9 cellular contexts compared by ENCODE assay signal in the genomic region with DNA sequence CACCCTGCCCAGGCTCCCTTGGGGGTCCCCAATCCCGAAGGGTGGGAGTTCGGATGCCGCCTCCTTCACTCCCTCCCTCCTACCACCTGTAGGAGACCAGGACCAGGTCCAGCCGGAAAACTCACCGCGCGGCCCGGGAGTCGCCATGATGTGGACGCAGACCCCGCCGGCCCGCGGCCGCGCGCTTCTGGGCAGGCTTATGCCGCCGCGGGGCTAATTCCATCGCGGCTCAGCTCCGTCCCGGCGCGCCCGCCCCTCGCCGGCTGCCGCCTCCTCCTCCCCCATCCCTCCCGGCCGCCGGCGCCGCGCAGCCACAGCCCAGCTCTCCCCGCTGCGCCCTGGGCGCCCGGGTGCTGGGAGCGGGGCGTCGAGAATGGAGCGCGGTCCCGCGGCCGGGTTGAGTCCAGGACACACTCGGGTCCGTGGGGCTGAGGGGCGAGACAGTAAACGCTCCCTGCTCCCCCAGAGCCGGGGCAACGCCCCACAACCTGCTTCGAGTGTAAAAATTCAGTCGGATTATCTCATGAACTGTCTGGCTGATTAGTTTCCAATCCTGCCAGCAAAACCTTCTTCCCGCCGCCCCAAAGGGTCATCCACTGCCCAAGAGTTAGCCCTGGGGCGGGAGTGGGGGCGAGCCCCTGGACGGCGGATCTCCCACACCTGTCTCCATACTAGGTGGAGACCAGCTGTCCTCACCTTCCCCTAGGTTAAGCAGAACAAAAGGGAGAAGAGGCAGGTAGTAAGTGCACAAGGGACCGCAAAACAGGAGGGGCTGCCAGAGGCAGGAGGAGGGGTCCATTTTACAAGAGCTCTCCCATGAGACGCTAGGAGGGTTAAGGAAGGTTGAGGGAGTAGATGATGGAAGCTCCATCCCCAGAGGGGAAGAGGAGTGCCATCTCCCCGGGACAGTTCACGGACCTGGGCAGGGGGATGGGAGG. TPM values are rescaled to one million over a fixed set of nuclear protein-coding genes. Genes with fewer than 3 reads are reported as not detected.
DNase-seq lines count a peak whose midpoint lies in the region; ATAC-seq, FAIRE-seq and TF ChIP-seq lines count a peak whose summit lies in the region.
"Had no signal": no experiment of that assay in that cellular context is flagged by ENCODE, and none has a peak within 500 bp of the region (broad histone marks: within the 10 kb centered on the region; RNA-seq: fewer than 3 reads in every experiment).

TSS of gene ANO2 (minus strand) at position 189 of the 938 bp plus-strand sequence. CDS start at position 147, 42 bp downstream.

- H3K79me2 ChIP-seq in MM.1S (ENCODE audit: low read length): no peaks in the 10 kb centered on the region
- H3K79me2 ChIP-seq in keratinocyte (ENCODE audit: control insufficient read depth, insufficient read depth, low read length): no peaks in the 10 kb centered on the region

- intact Hi-C loops in MCF 10A (cut with micrococcal nuclease): no loop called here
- intact Hi-C loops in testis (cut with DNase I; ENCODE audit: low total_unique reads): no loop called here
- intact Hi-C loops in activated CD4-positive, alpha-beta T cell treated with anti-CD3 and anti-CD28 coated beads for 36 hours (cut with DNase I, micrococcal nuclease): no loop called here

- no peaks in the 10 kb centered on the region for H3K9me2 ChIP-seq in MM.1S (replicated peaks; ENCODE audit: insufficient read depth, low read length)

- no peaks in the 10 kb centered on the region for H3K9me3 Mint-ChIP-seq in MCF 10A (ENCODE audit: unreplicated experiment)
- H3K9me3 Mint-ChIP-seq in activated CD4-positive, alpha-beta T cell treated with anti-CD3 and anti-CD28 coated beads for 36 hours (ENCODE audit: low read depth): no peaks in the 10 kb centered on the region

- DNase-seq in MM.1S: peak; percentile 12
- no peak for DNase-seq in MCF 10A (ENCODE audit: unreplicated experiment)
- DNase-seq in keratinocyte (ENCODE audit: low read depth, low spot score): no peak
- DNase-seq in testis: peak; percentile 28
- DNase-seq in activated naive CD4-positive, alpha-beta T cell treated with anti-CD3 and anti-CD28 coated beads, Interleukin-2, amount 50 U/mL, for 16 hours: no peak
- DNase-seq in inferior parietal cortex (ENCODE audit: extremely low spot score): no peak
- no peak for DNase-seq in activated CD4-positive, alpha-beta T cell treated with anti-CD3 and anti-CD28 coated beads for 36 hours

- no peaks in the 10 kb centered on the region for H3F3A ChIP-seq in MM.1S (ENCODE audit: insufficient read depth, low read length)

- H3K4me1 Mint-ChIP-seq in MCF 10A (ENCODE audit: insufficient read depth, unreplicated experiment): peaks cover 4% of the 10 kb centered on the region
- peaks cover 1% of the 10 kb centered on the region for H3K4me1 Mint-ChIP-seq in activated CD4-positive, alpha-beta T cell treated with anti-CD3 and anti-CD28 coated beads for 36 hours

- H2AFZ ChIP-seq in MM.1S (ENCODE audit: low read length) (peak within 1 kb of the TSS; percentile 78), keratinocyte (ENCODE audit: control insufficient read depth, low read length) (no peak within 1 kb of the TSS)

- H3K9ac ChIP-seq in MM.1S (ENCODE audit: low read length): no peak within 1 kb of the TSS
- no peak within 1 kb of the TSS for H3K9ac ChIP-seq in keratinocyte (ENCODE audit: control insufficient read depth, extremely low read depth, insufficient read depth, low read length)

- no TSS peak for BruUV-seq in MCF 10A (replicated peaks; lab: Mats Ljungman, UMichigan)

- no peak within 1 kb of the TSS for H3K27ac ChIP-seq in MM.1S (ENCODE audit: low read length)
- no peak within 1 kb of the TSS for H3K27ac ChIP-seq in keratinocyte (ENCODE audit: control insufficient read depth, insufficient read depth, low read length)
- peak within 1 kb of the TSS in 1 of 2 donors; percentile 36 for H3K27ac ChIP-seq in testis
- H3K27ac ChIP-seq: HL-60 had no signal

- H3K27me3 ChIP-seq in MM.1S (replicated peaks; ENCODE audit: insufficient read depth, low read length) (peaks cover 22% of the 10 kb centered on the region), keratinocyte (ENCODE audit: control insufficient read depth, extremely low read depth, insufficient read depth, low read length) (peaks cover 44% of the 10 kb centered on the region), testis (no peaks in the 10 kb centered on the region)

- POLR2A ChIA-PET in MCF 10A (lab: Yijun Ruan, JAX): no interaction called here
- POLR2A ChIA-PET in activated CD4-positive, alpha-beta T cell treated with anti-CD3 and anti-CD28 coated beads for 36 hours (lab: Charles Lee): no interaction called here

- no peaks in the 10 kb centered on the region for H3K36me3 Mint-ChIP-seq in MCF 10A (ENCODE audit: insufficient read depth, unreplicated experiment)
- H3K36me3 Mint-ChIP-seq in activated CD4-positive, alpha-beta T cell treated with anti-CD3 and anti-CD28 coated beads for 36 hours (ENCODE audit: low read depth): no peaks in the 10 kb centered on the region

- H3K4me2 ChIP-seq in MM.1S (ENCODE audit: low read depth, low read length) (peak within 1 kb of the TSS; percentile 90), keratinocyte (ENCODE audit: control insufficient read depth, extremely low read depth, insufficient read depth, low read depth, low read length) (peak within 1 kb of the TSS; percentile 60)

- no peaks in the 10 kb centered on the region for H4K20me1 ChIP-seq in MM.1S (ENCODE audit: insufficient read depth, low read length)
- no peaks in the 10 kb centered on the region for H4K20me1 ChIP-seq in keratinocyte (ENCODE audit: control insufficient read depth, extremely low read depth, insufficient read depth, low read length)

- H3K36me3 ChIP-seq in MM.1S (replicated peaks; ENCODE audit: insufficient read depth, low read length): no peaks in the 10 kb centered on the region
- no peaks in the 10 kb centered on the region for H3K36me3 ChIP-seq in keratinocyte (ENCODE audit: control insufficient read depth in 2 of 2, extremely low read depth in 1 of 2, insufficient read depth in 2 of 2, low read length in 2 of 2)
- H3K36me3 ChIP-seq in testis (ENCODE audit: low read depth, missing control alignments): no peaks in the 10 kb centered on the region

- CTCF ChIA-PET in MCF 10A (lab: Yijun Ruan, JAX): no interaction called here
- CTCF ChIA-PET in activated CD4-positive, alpha-beta T cell treated with anti-CD3 and anti-CD28 coated beads for 36 hours (lab: Charles Lee): interaction anchor here (0.6 kb wide), 1 partner anchor 258 kb away, joined by 3 read pairs; no protein-coding TSS in a partner anchor

- H3K4me3 ChIP-seq in MM.1S (ENCODE audit: low read length): peak within 1 kb of the TSS; percentile 51
- H3K4me3 ChIP-seq in keratinocyte (ENCODE audit: control insufficient read depth in 2 of 3, extremely low read depth in 1 of 3, insufficient read depth in 2 of 3, low read depth in 1 of 3, low read length in 3 of 3): peak within 1 kb of the TSS; percentile 12 to 31 (median 21)
- peak within 1 kb of the TSS; percentile 49 to 61 for H3K4me3 ChIP-seq in testis

- no peak for TF ChIP-seq POLR2A in testis (IDR thresholded peaks at IDR 0.05)

- H3K9me1 ChIP-seq in keratinocyte (ENCODE audit: control insufficient read depth, extremely low read depth, insufficient read depth, low read length): no peaks in the 10 kb centered on the region

- no peak for FAIRE-seq in keratinocyte (lab: Jason Lieb, UNC)

- no peak for ATAC-seq in HG03457 (IDR thresholded peaks at IDR 0.05; ENCODE audit: unreplicated experiment)
- no peak for ATAC-seq in activated CD4-positive, alpha-beta T cell treated with anti-CD3 and anti-CD28 coated beads for 36 hours

- no peak within 1 kb of the TSS for H3K27ac Mint-ChIP-seq in MCF 10A (ENCODE audit: low read depth, unreplicated experiment)
- no peak within 1 kb of the TSS for H3K27ac Mint-ChIP-seq in activated CD4-positive, alpha-beta T cell treated with anti-CD3 and anti-CD28 coated beads for 36 hours

- no peaks in the 10 kb centered on the region for H3K9me3 ChIP-seq in MM.1S (replicated peaks; ENCODE audit: insufficient read depth, low read length)
- no peaks in the 10 kb centered on the region for H3K9me3 ChIP-seq in keratinocyte (ENCODE audit: control insufficient read depth, low read depth, low read length)
- no peaks in the 10 kb centered on the region for H3K9me3 ChIP-seq in testis

- peaks cover 77% of the 10 kb centered on the region for H3K27me3 Mint-ChIP-seq in MCF 10A (ENCODE audit: insufficient read depth, unreplicated experiment)
- H3K27me3 Mint-ChIP-seq in activated CD4-positive, alpha-beta T cell treated with anti-CD3 and anti-CD28 coated beads for 36 hours: peaks cover 57% of the 10 kb centered on the region

- no peak for TF ChIP-seq CTCF in MM.1S (IDR thresholded peaks at IDR 0.05; ENCODE audit: low read length)
- no peak for TF ChIP-seq CTCF in MCF 10A (IDR thresholded peaks at IDR 0.05; ENCODE audit: unreplicated experiment)
- no peak for TF ChIP-seq CTCF in keratinocyte (optimal IDR thresholded peaks at IDR 0.05 in 1 of 3, IDR thresholded peaks at IDR 0.05 in 1 of 3, conservative IDR thresholded peaks at IDR 0.05 in 1 of 3; ENCODE audit: extremely low read depth in 1 of 3, insufficient read depth in 2 of 3, low read length in 3 of 3)
- TF ChIP-seq CTCF in testis (IDR thresholded peaks at IDR 0.05): no peak

- dilution Hi-C loops in keratinocyte (cut with MboI; ENCODE audit: extremely low pct_ligation_motif_present, low sequenced_read_pairs): no loop called here

- WGBS in testis, 2 donors: 13 to 16% methylated on average over 19 to 59 of the region's 66 CpGs

- H3K4me1 ChIP-seq in MM.1S (ENCODE audit: low read length) (no peaks in the 10 kb centered on the region), keratinocyte (ENCODE audit: control insufficient read depth, extremely low read depth, insufficient read depth, low read length) (no peaks in the 10 kb centered on the region), testis (no peaks in the 10 kb centered on the region)

- H3K4me3 Mint-ChIP-seq in MCF 10A (ENCODE audit: unreplicated experiment): peak within 1 kb of the TSS; percentile 35
- H3K4me3 Mint-ChIP-seq in activated CD4-positive, alpha-beta T cell treated with anti-CD3 and anti-CD28 coated beads for 36 hours: no peak within 1 kb of the TSS

RNA-seq across cellular contexts. Expression of gene ANO2, which starts in this region (rescaled TPM):
- not detected in 2 replicates for total RNA-seq in MCF 10A (2022)
- 0.14 to 0.44 TPM (median 0.28 TPM) in 3 replicates for polyA plus RNA-seq in keratinocyte
- polyA plus RNA-seq in keratinocyte (2011; ENCODE audit: low read depth): not detected
- 0.52 and 0.77 TPM in 2 replicates for polyA plus RNA-seq in keratinocyte (2011; cell fraction: cytosol; rRNA removed)
- 0.43 and 0.61 TPM in 2 replicates for polyA plus RNA-seq in keratinocyte (2011; cell fraction: nucleus; rRNA removed)
- 0.37 TPM in 1 of 2 replicates, not detected in the other for polyA plus RNA-seq in keratinocyte (2012; ENCODE audit: low replicate concordance)
- polyA minus RNA-seq in keratinocyte: 0.10 to 0.99 TPM (median 0.92 TPM) in 3 replicates
- not detected for polyA minus RNA-seq in keratinocyte (2011; cell fraction: cytosol; rRNA and poly(A)+ RNA removed)
- polyA minus RNA-seq in keratinocyte (2011; cell fraction: nucleus; rRNA and poly(A)+ RNA removed): not detected in 2 replicates
- 10 to 100 TPM in 1 of 2 donors, 1 to 10 TPM in 1; 9.8 to 24.4 TPM for total RNA-seq in testis
- polyA plus RNA-seq in testis (ENCODE audit: insufficient read depth, low read depth, low replicate concordance): 24.5 TPM
- not detected for total RNA-seq in activated CD4-positive, alpha-beta T cell treated with anti-CD3 and anti-CD28 coated beads for 36 hours

Comparison
In these comparisons a context has a peak if more than half of its experiments do, and no peak if none do; other contexts are left out.
1. RNA of gene ANO2 (total RNA-seq): 9.8 to 24.4 TPM in testis; not detected in MCF 10A and not detected in activated CD4-positive, alpha-beta T cell treated with anti-CD3 and anti-CD28 coated beads for 36 hours; every median in the first group is over 10 times any median in the second.
2. RNA of gene ANO2 (polyA plus RNA-seq): 24.5 TPM in testis (single experiment); 0.14 to 0.77 TPM in keratinocyte; every median in the first group is over 10 times any median in the second.
3. DNase-seq: peak in MM.1S (single experiment) and testis (single experiment); none in MCF 10A (single experiment), keratinocyte (single experiment), activated naive CD4-positive, alpha-beta T cell treated with anti-CD3 and anti-CD28 coated beads, Interleukin-2, amount 50 U/mL, for 16 hours (single experiment), inferior parietal cortex (single experiment) and activated CD4-positive, alpha-beta T cell treated with anti-CD3 and anti-CD28 coated beads for 36 hours (single experiment).
4. Peak in every context shown above with its lines, with median percentiles within 50 percentile points of each other: H3K4me3 ChIP-seq.